Comparison of ENCODE assay signal across 8 cellular contexts in genomic region chr12:123532808-123533649, GRCh38. TPM values are rescaled to one million over a fixed set of nuclear protein-coding genes. Genes with fewer than 3 reads are reported as not detected.
DNase-seq lines count a peak whose midpoint lies in the region; ATAC-seq and TF ChIP-seq lines count a peak whose summit lies in the region.

No MANE protein-coding gene starts in this region.

- no peak for ATAC-seq in GM19463 (IDR thresholded peaks at IDR 0.05; ENCODE audit: unreplicated experiment)

- H3K27ac ChIP-seq in RWPE1 (peak overlapping the region; percentile 78), cingulate gyrus (ENCODE audit: low read depth, low read length) (peak overlapping the region; percentile 75)

- no peaks in the 10 kb centered on the region for H3K36me3 ChIP-seq in kidney epithelial cell (ENCODE audit: control insufficient read depth, insufficient read depth, low read length)

- POLR2A ChIA-PET in RWPE1 (lab: Yijun Ruan, JAX; ENCODE audit: low non-redundant PET): interaction anchor here (0.6 kb wide), 1 partner anchor 37 kb away, joined by 4 read pairs; no protein-coding TSS in a partner anchor

- peak overlapping the region; percentile 83 for H3K4me3 ChIP-seq in kidney epithelial cell (ENCODE audit: low read depth, low read length)

- CTCF ChIA-PET in RWPE1 (lab: Yijun Ruan, JAX): interaction anchor here (0.6 to 1.1 kb wide), 3 partner anchors 10 to 49 kb away, joined by 3 read pairs; no protein-coding TSS in a partner anchor

- TF ChIP-seq CTCF in RWPE1 (conservative IDR thresholded peaks at IDR 0.05; ENCODE audit: low read depth) (no peak), kidney epithelial cell (IDR thresholded peaks at IDR 0.05; ENCODE audit: insufficient read depth, low read length, poor library complexity, severe bottlenecking) (no peak)

- H3K27me3 ChIP-seq in kidney epithelial cell (ENCODE audit: control insufficient read depth, insufficient read depth, low read length): no peaks in the 10 kb centered on the region

- DNase-seq in stimulated activated CD4-positive, alpha-beta T cell treated with anti-CD3 and anti-CD28 coated beads, Interleukin-15, amount 100 ng/mL, for 24 hours: peak; percentile 51
- no peak for DNase-seq in stimulated activated CD4-positive, alpha-beta T cell treated with anti-CD3 and anti-CD28 coated beads, Interleukin-1b, Interleukin-23, amount 100 ng/mL, for 48 hours
- no peak for DNase-seq in RWPE1 (ENCODE audit: low spot score)
- DNase-seq in kidney epithelial cell (ENCODE audit: low read depth): no peak
- DNase-seq in stimulated activated CD8-positive, alpha-beta memory T cell treated with anti-CD3 and anti-CD28 coated beads, Interleukin-4, amount 100 ng/mL, for 48 hours: peak; percentile 40
- no peak for DNase-seq in NK-92 (lab: John Stamatoyannopoulos, UW; ENCODE audit: unreplicated experiment)

RNA-seq across cellular contexts. Expression of gene RILPL1, which starts 0.5 kb away (rescaled TPM):
- total RNA-seq in kidney epithelial cell: 10.2 and 12.1 TPM in 2 replicates

RNA-seq across cellular contexts. Expression of gene TMED2, which starts 51.3 kb away (rescaled TPM):
- total RNA-seq in kidney epithelial cell: 242 and 259 TPM in 2 replicates

Comparison
In these comparisons a context has a peak if more than half of its experiments do, and no peak if none do; other contexts are left out.
1. DNase-seq: peak in stimulated activated CD4-positive, alpha-beta T cell treated with anti-CD3 and anti-CD28 coated beads, Interleukin-15, amount 100 ng/mL, for 24 hours (single experiment) and stimulated activated CD8-positive, alpha-beta memory T cell treated with anti-CD3 and anti-CD28 coated beads, Interleukin-4, amount 100 ng/mL, for 48 hours (single experiment); none in stimulated activated CD4-positive, alpha-beta T cell treated with anti-CD3 and anti-CD28 coated beads, Interleukin-1b, Interleukin-23, amount 100 ng/mL, for 48 hours (single experiment), RWPE1 (single experiment), kidney epithelial cell (single experiment) and NK-92 (single experiment).